Comparison of ENCODE assay signal across 16 cellular contexts in the genomic region with DNA sequence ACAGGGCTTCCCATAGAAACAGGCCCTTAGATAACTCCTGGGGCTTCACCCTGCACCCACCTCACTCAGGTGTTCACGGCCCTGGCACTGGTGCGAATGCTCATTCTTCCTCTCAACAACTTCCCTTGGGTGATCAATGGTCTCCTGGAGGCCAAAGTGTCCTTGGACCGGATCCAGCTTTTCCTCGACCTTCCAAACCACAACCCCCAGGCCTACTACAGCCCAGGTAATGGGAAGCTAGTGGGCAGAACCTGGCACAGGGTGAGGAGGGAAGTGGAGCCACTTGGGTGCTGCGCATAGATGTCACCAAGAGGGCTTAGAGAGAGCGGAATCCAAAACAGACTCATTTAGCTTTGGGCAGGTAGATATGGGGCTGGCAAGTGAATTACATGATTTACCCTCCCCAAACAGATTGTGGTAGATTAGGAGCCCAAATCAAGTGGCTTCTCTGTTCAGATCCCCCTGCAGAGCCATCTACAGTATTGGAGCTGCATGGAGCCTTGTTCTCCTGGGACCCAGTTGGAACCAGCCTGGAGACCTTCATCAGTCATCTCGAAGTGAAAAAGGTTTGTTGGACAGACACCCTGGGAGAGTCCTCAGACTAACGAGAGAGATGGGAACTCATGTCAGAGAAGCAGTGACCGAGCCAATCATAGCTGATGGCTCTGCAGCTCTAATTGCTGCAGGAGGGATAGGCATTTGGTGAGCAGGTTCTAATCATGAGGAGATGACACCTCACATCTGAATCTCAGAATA. TPM values are rescaled to one million over a fixed set of nuclear protein-coding genes. Genes with fewer than 3 reads are reported as not detected.
DNase-seq lines count a peak whose midpoint lies in the region; ATAC-seq and TF ChIP-seq lines count a peak whose summit lies in the region.
"Had no signal": no experiment of that assay in that cellular context is flagged by ENCODE, and none has a peak within 500 bp of the region (broad histone marks: within the 10 kb centered on the region; RNA-seq: fewer than 3 reads in every experiment).

No MANE protein-coding gene starts in this region.

- peaks cover 14% of the 10 kb centered on the region for H3K36me3 ChIP-seq in fibroblast of lung (ENCODE audit: control insufficient read depth, insufficient read depth, low read length)
- H3K36me3 ChIP-seq in rectal smooth muscle tissue (ENCODE audit: control insufficient read depth, insufficient read depth, low read length) = peaks cover 6% of the 10 kb centered on the region

- H3K4me1 Mint-ChIP-seq in Calu3 (ENCODE audit: low read depth, unreplicated experiment) = peaks cover 34% of the 10 kb centered on the region
- H3K4me1 Mint-ChIP-seq: activated naive CD4-positive, alpha-beta T cell treated with anti-CD3 and anti-CD28 coated beads, Interleukin-2, amount 10 ng/mL, durations not matched to agents 7 days and 5 days had no signal

- no peaks in the 10 kb centered on the region for H3K79me2 ChIP-seq in fibroblast of lung (ENCODE audit: control insufficient read depth, insufficient read depth, low read length)

- BruUV-seq in Calu3 (replicated peaks; lab: Mats Ljungman, UMichigan) = no TSS peak

- intact Hi-C loops in Calu3 (cut with micrococcal nuclease; ENCODE audit: unreplicated experiment) = loop anchor here (2.0 kb wide), 1 partner anchor 61 kb away; no protein-coding TSS in a partner anchor

- peak overlapping the region; percentile 38 for H3K27ac ChIP-seq in fibroblast of lung (ENCODE audit: insufficient read depth, low read length)
- H3K27ac ChIP-seq in rectal smooth muscle tissue (ENCODE audit: low read depth, low read length) = peak overlapping the region; percentile 62

- peaks cover 14% of the 10 kb centered on the region for H3K4me1 ChIP-seq in fibroblast of lung (ENCODE audit: control insufficient read depth, extremely low read depth, insufficient read depth, low read length)
- H3K4me1 ChIP-seq in rectal smooth muscle tissue (ENCODE audit: control insufficient read depth, insufficient read depth, low read length) = peaks cover 16% of the 10 kb centered on the region

- peaks cover 48% of the 10 kb centered on the region for H3K36me3 Mint-ChIP-seq in Calu3 (ENCODE audit: insufficient read depth, unreplicated experiment)

- H3K9me3 ChIP-seq in fibroblast of lung (ENCODE audit: control insufficient read depth, insufficient read depth, low read depth, low read length) = no peaks in the 10 kb centered on the region
- H3K9me3 ChIP-seq: mucosa of descending colon had no signal

- H3K4me3 Mint-ChIP-seq in Calu3 (ENCODE audit: low read depth, unreplicated experiment) = peak overlapping the region; percentile 25
- H3K4me3 Mint-ChIP-seq: activated naive CD4-positive, alpha-beta T cell treated with anti-CD3 and anti-CD28 coated beads, Interleukin-2, amount 10 ng/mL, durations not matched to agents 7 days and 5 days; effector memory CD8-positive, alpha-beta T cell had no signal

- CTCF ChIA-PET in Calu3 (lab: Charles Lee) = interaction anchor here (0.6 to 1.4 kb wide), 3 partner anchors 9 to 49 kb away, joined by 3 to 7 read pairs (median 4); partner anchors contain the start of gene ABCC10

- ATAC-seq in HG03460 (IDR thresholded peaks at IDR 0.05; ENCODE audit: unreplicated experiment) = no peak
- no peak for ATAC-seq in GM19452 (IDR thresholded peaks at IDR 0.05; ENCODE audit: unreplicated experiment)
- ATAC-seq: effector memory CD8-positive, alpha-beta T cell had no signal

- no peaks in the 10 kb centered on the region for H4K20me1 ChIP-seq in fibroblast of lung (ENCODE audit: control insufficient read depth, extremely low read depth, insufficient read depth, low read length)

- no peaks in the 10 kb centered on the region for H3K27me3 Mint-ChIP-seq in Calu3 (ENCODE audit: unreplicated experiment)
- H3K27me3 Mint-ChIP-seq: activated naive CD4-positive, alpha-beta T cell treated with anti-CD3 and anti-CD28 coated beads, Interleukin-2, amount 10 ng/mL, durations not matched to agents 7 days and 5 days; effector memory CD8-positive, alpha-beta T cell had no signal

- peak overlapping the region; percentile 81 for H3K27ac Mint-ChIP-seq in Calu3 (ENCODE audit: unreplicated experiment)
- H3K27ac Mint-ChIP-seq: activated naive CD4-positive, alpha-beta T cell treated with anti-CD3 and anti-CD28 coated beads, Interleukin-2, amount 10 ng/mL, durations not matched to agents 7 days and 5 days had no signal

- no peak overlapping the region for H3K4me3 ChIP-seq in fibroblast of lung (replicated peaks in 1 of 4; ENCODE audit: control extremely low read depth in 1 of 4, insufficient read depth in 1 of 4, low read depth in 3 of 4, low read length in 4 of 4)
- no peak overlapping the region for H3K4me3 ChIP-seq in rectal smooth muscle tissue (ENCODE audit: low read length)
- H3K4me3 ChIP-seq: mucosa of descending colon had no signal

- H2AFZ ChIP-seq in fibroblast of lung (ENCODE audit: low read length) = no peak overlapping the region

- peak overlapping the region; percentile 59 for H3K4me2 ChIP-seq in fibroblast of lung (ENCODE audit: extremely low read depth, insufficient read depth, low read length)

- no peak overlapping the region for H3K9ac ChIP-seq in fibroblast of lung (ENCODE audit: insufficient read depth, low read length)
- H3K9ac ChIP-seq in rectal smooth muscle tissue (ENCODE audit: low read length) = no peak overlapping the region

- DNase-seq in Calu3 = no peak
- peak; percentile 15 for DNase-seq in SW480 (ENCODE audit: low spot score)
- no peak for DNase-seq in fibroblast of lung (ENCODE audit: low read depth in 2 of 2)
- DNase-seq in NCI-H2196 (lab: John Stamatoyannopoulos, UW; ENCODE audit: unreplicated experiment) = no peak
- DNase-seq in stimulated activated CD4-positive, alpha-beta T cell treated with anti-CD3 and anti-CD28 coated beads, Interleukin-12 subunit alpha, Interleukin-12 subunit beta, amount 100 ng/mL, for 4 hours = no peak
- DNase-seq: activated CD4-positive, alpha-beta T cell treated with anti-CD3 and anti-CD28 coated beads for 48 hours; activated naive CD4-positive, alpha-beta T cell treated with anti-CD3 and anti-CD28 coated beads, Interleukin-2, amount 10 ng/mL, durations not matched to agents 7 days and 5 days; activated T-cell treated with anti-CD3 and anti-CD28 coated beads for 4 hours; effector memory CD8-positive, alpha-beta T cell; NCI-H2029; NCI-H82; posterior cingulate gyrus had no signal

- TF ChIP-seq CTCF in Calu3 (IDR thresholded peaks at IDR 0.05; ENCODE audit: unreplicated experiment) (no peak), fibroblast of lung (conservative IDR thresholded peaks at IDR 0.05 in 1 of 2, IDR thresholded peaks at IDR 0.05 in 1 of 2; ENCODE audit: low read depth in 1 of 2, low read length in 2 of 2) (no peak)

- H3K27me3 ChIP-seq in fibroblast of lung (ENCODE audit: control insufficient read depth, insufficient read depth, low read length) (no peaks in the 10 kb centered on the region), rectal smooth muscle tissue (ENCODE audit: control insufficient read depth, insufficient read depth, low read length) (no peaks in the 10 kb centered on the region)

- no peaks in the 10 kb centered on the region for H3K9me3 Mint-ChIP-seq in Calu3 (ENCODE audit: low read depth, unreplicated experiment)
- H3K9me3 Mint-ChIP-seq: activated naive CD4-positive, alpha-beta T cell treated with anti-CD3 and anti-CD28 coated beads, Interleukin-2, amount 10 ng/mL, durations not matched to agents 7 days and 5 days; effector memory CD8-positive, alpha-beta T cell had no signal

RNA-seq across cellular contexts. Expression of gene ABCC10, which starts 8.5 kb away (rescaled TPM):
- 53.0 and 60.4 TPM in 2 replicates for total RNA-seq in Calu3 (2022)
- total RNA-seq in fibroblast of lung = 16.7 and 23.1 TPM in 2 replicates
- polyA plus RNA-seq in fibroblast of lung = 8.9 and 9.3 TPM in 2 replicates
- polyA plus RNA-seq in fibroblast of lung (2012) = 14.7 and 16.1 TPM in 2 replicates
- 22.5 and 33.3 TPM in 2 replicates for polyA minus RNA-seq in fibroblast of lung (ENCODE audit: low replicate concordance)

RNA-seq across cellular contexts. Expression of gene DLK2, which starts 19.5 kb away (rescaled TPM):
- 0.59 and 0.86 TPM in 2 replicates for total RNA-seq in Calu3 (2022)
- under 0.01 and 0.17 TPM in 2 replicates for total RNA-seq in fibroblast of lung
- 0.23 and 0.50 TPM in 2 replicates for polyA plus RNA-seq in fibroblast of lung
- polyA plus RNA-seq in fibroblast of lung (2012) = 0.63 and 0.84 TPM in 2 replicates
- 3.3 TPM in 1 of 2 replicates, not detected in the other for polyA minus RNA-seq in fibroblast of lung (ENCODE audit: low replicate concordance)

RNA-seq across cellular contexts. Expression of gene TJAP1, which starts 41.5 kb away (rescaled TPM):
- total RNA-seq in Calu3 (2022) (70.7 and 72.3 TPM in 2 replicates), fibroblast of lung (7.4 and 8.9 TPM in 2 replicates)
- polyA plus RNA-seq in fibroblast of lung = 18.9 and 22.9 TPM in 2 replicates
- polyA plus RNA-seq in fibroblast of lung (2012) = 15.6 and 21.0 TPM in 2 replicates
- 12.6 and 22.3 TPM in 2 replicates for polyA minus RNA-seq in fibroblast of lung (ENCODE audit: low replicate concordance)
